In genomic region chr6:1015819-1016218, GRCh38 we compare ENCODE assay signal across 14 cellular contexts.
DNase-seq lines count a peak whose midpoint lies in the region; ATAC-seq and TF ChIP-seq lines count a peak whose summit lies in the region.
"Had no signal": no experiment of that assay in that cellular context is flagged by ENCODE, and none has a peak within 500 bp of the region (broad histone marks: within the 10 kb centered on the region; RNA-seq: fewer than 3 reads in every experiment).

No MANE protein-coding gene starts in this region.

- H3K27ac ChIP-seq in PC-3 (ENCODE audit: low read length) = no peak overlapping the region
- H3K27ac ChIP-seq in gastroesophageal sphincter = no peak overlapping the region
- H3K27ac ChIP-seq in tibial artery = no peak overlapping the region
- H3K27ac ChIP-seq: BLaER1 treated with 17β-estradiol and CSF1 and Interleukin-3, amounts not matched to agents 10 nM and 100 nM; parathyroid adenoma had no signal

- no peak overlapping the region for H3K4me2 ChIP-seq in PC-3 (ENCODE audit: low read length)
- H3K4me2 ChIP-seq: BLaER1 treated with 17β-estradiol and CSF1 and Interleukin-3, amounts not matched to agents 10 nM and 100 nM had no signal

- POLR2A ChIA-PET in PC-3 (lab: Charles Lee; ENCODE audit: unreplicated experiment) = no interaction called here

- no peaks in the 10 kb centered on the region for H3K79me2 ChIP-seq in PC-3 (ENCODE audit: low read length)
- H3K79me2 ChIP-seq: parathyroid adenoma had no signal

- no peak for TF ChIP-seq EP300 in gastroesophageal sphincter (IDR thresholded peaks at IDR 0.05)

- H4K20me1 ChIP-seq in PC-3 (ENCODE audit: low read length) = no peaks in the 10 kb centered on the region
- H4K20me1 ChIP-seq: BLaER1 treated with 17β-estradiol and CSF1 and Interleukin-3, amounts not matched to agents 10 nM and 100 nM had no signal

- no peak overlapping the region for H2AFZ ChIP-seq in PC-3 (ENCODE audit: low read length)
- H2AFZ ChIP-seq: parathyroid adenoma had no signal

- TF ChIP-seq CTCF in GM12864 (IDR thresholded peaks at IDR 0.05; ENCODE audit: low read depth, low read length, missing control alignments) = peak; percentile 16
- no peak; the same call in 1 of the 2 replicates for TF ChIP-seq CTCF in PC-3 (conservative IDR thresholded peaks at IDR 0.05; ENCODE audit: low read depth, low read length)
- TF ChIP-seq CTCF in gastroesophageal sphincter (IDR thresholded peaks at IDR 0.05) = peak in 1 of 4 experiments; percentile 14
- no peak for TF ChIP-seq CTCF in tibial artery (IDR thresholded peaks at IDR 0.05)
- no peak for TF ChIP-seq CTCF in GM13977 (IDR thresholded peaks at IDR 0.05; ENCODE audit: extremely low read depth, insufficient read depth, missing control alignments)

- H3K9me3 ChIP-seq in PC-3 (ENCODE audit: low read length) (no peaks in the 10 kb centered on the region), gastroesophageal sphincter (no peaks in the 10 kb centered on the region), tibial artery (peaks cover 0 to 8% (median 0%) of the 10 kb centered on the region in 3 donors)

- TF ChIP-seq POLR2A in gastroesophageal sphincter (IDR thresholded peaks at IDR 0.05) = no peak

- DNase-seq in ACHN (peak; percentile 28), GM12864 (ENCODE audit: low read depth) (no peak), PC-3 (no peak), pons (ENCODE audit: low spot score) (no peak), tibial artery (no peak), GM13977 (ENCODE audit: low spot score) (no peak)
- no peak for DNase-seq in activated CD4-positive, alpha-beta T cell treated with anti-CD3 and anti-CD28 coated beads for 1 hour
- DNase-seq: activated CD4-positive, alpha-beta T cell treated with anti-CD3 and anti-CD28 coated beads for 4 hours; activated gamma-delta T cell; NCI-H774; stimulated activated CD4-positive, alpha-beta T cell treated with anti-CD3 and anti-CD28 coated beads, Interleukin-1b, Interleukin-23, amount 100 ng/mL, for 48 hours had no signal

- H3K36me3 ChIP-seq in PC-3 (ENCODE audit: low read depth, low read length) = no peaks in the 10 kb centered on the region
- H3K36me3 ChIP-seq in gastroesophageal sphincter = no peaks in the 10 kb centered on the region
- no peaks in the 10 kb centered on the region for H3K36me3 ChIP-seq in tibial artery
- H3K36me3 ChIP-seq: BLaER1 treated with 17β-estradiol and CSF1 and Interleukin-3, amounts not matched to agents 10 nM and 100 nM had no signal

- intact Hi-C loops in PC-3 (cut with micrococcal nuclease) = no loop called here
- intact Hi-C loops in tibial artery (cut with DNase I; ENCODE audit: low total_unique reads) = no loop called here

- H3K4me1 ChIP-seq in PC-3 (ENCODE audit: insufficient read depth, low read length) = no peaks in the 10 kb centered on the region
- H3K4me1 ChIP-seq in gastroesophageal sphincter = no peaks in the 10 kb centered on the region
- no peaks in the 10 kb centered on the region for H3K4me1 ChIP-seq in tibial artery
- H3K4me1 ChIP-seq: parathyroid adenoma had no signal

- in situ Hi-C loops in ACHN (cut with HindIII; ENCODE audit: low pct_ligation_motif_present, low pct_unique_long_range_greater_than_20kb, low sequenced_read_pairs) = no loop called here
- in situ Hi-C loops in GM13977 (cut with MboI; ENCODE audit: low pct_unique_long_range_greater_than_20kb, low sequenced_read_pairs, unreplicated experiment) = no loop called here

- BruUV-seq in PC-3 (replicated peaks; lab: Mats Ljungman, UMichigan) = no TSS peak

- CTCF ChIA-PET in PC-3 (lab: Charles Lee) = no interaction called here

- H3K4me3 ChIP-seq in GM12864 (ENCODE audit: low read depth, low read length) (no peak overlapping the region), PC-3 (ENCODE audit: low read length) (no peak overlapping the region), gastroesophageal sphincter (no peak overlapping the region), tibial artery (no peak overlapping the region)
- H3K4me3 ChIP-seq: BLaER1 treated with 17β-estradiol and CSF1 and Interleukin-3, amounts not matched to agents 10 nM and 100 nM had no signal

- H3K9ac ChIP-seq in PC-3 (ENCODE audit: low read length) = no peak overlapping the region
- H3K9ac ChIP-seq: BLaER1 treated with 17β-estradiol and CSF1 and Interleukin-3, amounts not matched to agents 10 nM and 100 nM; parathyroid adenoma had no signal

- ATAC-seq in PC-3 (peak; percentile 35; the same call in 1 of the 2 replicates), gastroesophageal sphincter (peak; percentile 48)

- H3K27me3 ChIP-seq in PC-3 (ENCODE audit: low read length) (peaks cover 66% of the 10 kb centered on the region), gastroesophageal sphincter (no peaks in the 10 kb centered on the region), tibial artery (no peaks in the 10 kb centered on the region)
- H3K27me3 ChIP-seq: BLaER1 treated with 17β-estradiol and CSF1 and Interleukin-3, amounts not matched to agents 10 nM and 100 nM had no signal

- H3F3A ChIP-seq in PC-3 (ENCODE audit: low read length, unreplicated experiment) = no peaks in the 10 kb centered on the region

- 0 out of 2 replicates have a peak, but pooled peaks cover 2% of the 10 kb centered on the region for H3K9me2 ChIP-seq in PC-3 (replicated peaks; ENCODE audit: low read length)
